ENCODE assay signal across 2 cellular contexts in genomic region chr21:43829161-43829560, GRCh38.
TF ChIP-seq lines count a peak whose summit lies in the region.

No MANE protein-coding gene starts in this region.

TF ChIP-seq in HepG2, 621 proteins besides CTCF, POLR2A, EP300 and RAD21:
- TF ChIP-seq ZNF7 (CRISPR knock-in tag; IDR thresholded peaks at IDR 0.05) (no peak), ZNF660 (CRISPR knock-in tag; IDR thresholded peaks at IDR 0.05; ENCODE audit: borderline replicate concordance, low read depth) (no peak), ZNF749 (CRISPR knock-in tag; IDR thresholded peaks at IDR 0.05; ENCODE audit: borderline replicate concordance) (no peak), SIN3A (IDR thresholded peaks at IDR 0.05; ENCODE audit: borderline replicate concordance, low read depth, low read length) (no peak), MAZ (IDR thresholded peaks at IDR 0.05; ENCODE audit: borderline replicate concordance, low read depth, low read length) (no peak), MAZ (CRISPR knock-in tag; IDR thresholded peaks at IDR 0.05; ENCODE audit: low read depth) (no peak), MXI1 (IDR thresholded peaks at IDR 0.05; ENCODE audit: borderline replicate concordance, low read depth, low read length) (no peak)
- TF ChIP-seq, protein P1, sequence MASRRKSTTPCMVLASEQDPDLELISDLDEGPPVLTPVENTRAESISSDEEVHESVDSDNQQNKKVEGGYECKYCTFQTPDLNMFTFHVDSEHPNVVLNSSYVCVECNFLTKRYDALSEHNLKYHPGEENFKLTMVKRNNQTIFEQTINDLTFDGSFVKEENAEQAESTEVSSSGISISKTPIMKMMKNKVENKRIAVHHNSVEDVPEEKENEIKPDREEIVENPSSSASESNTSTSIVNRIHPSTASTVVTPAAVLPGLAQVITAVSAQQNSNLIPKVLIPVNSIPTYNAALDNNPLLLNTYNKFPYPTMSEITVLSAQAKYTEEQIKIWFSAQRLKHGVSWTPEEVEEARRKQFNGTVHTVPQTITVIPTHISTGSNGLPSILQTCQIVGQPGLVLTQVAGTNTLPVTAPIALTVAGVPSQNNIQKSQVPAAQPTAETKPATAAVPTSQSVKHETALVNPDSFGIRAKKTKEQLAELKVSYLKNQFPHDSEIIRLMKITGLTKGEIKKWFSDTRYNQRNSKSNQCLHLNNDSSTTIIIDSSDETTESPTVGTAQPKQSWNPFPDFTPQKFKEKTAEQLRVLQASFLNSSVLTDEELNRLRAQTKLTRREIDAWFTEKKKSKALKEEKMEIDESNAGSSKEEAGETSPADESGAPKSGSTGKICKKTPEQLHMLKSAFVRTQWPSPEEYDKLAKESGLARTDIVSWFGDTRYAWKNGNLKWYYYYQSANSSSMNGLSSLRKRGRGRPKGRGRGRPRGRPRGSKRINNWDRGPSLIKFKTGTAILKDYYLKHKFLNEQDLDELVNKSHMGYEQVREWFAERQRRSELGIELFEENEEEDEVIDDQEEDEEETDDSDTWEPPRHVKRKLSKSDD (CRISPR knock-in tag; IDR thresholded peaks at IDR 0.05; ENCODE audit: low read depth): no peak
- TF ChIP-seq, protein P2, sequence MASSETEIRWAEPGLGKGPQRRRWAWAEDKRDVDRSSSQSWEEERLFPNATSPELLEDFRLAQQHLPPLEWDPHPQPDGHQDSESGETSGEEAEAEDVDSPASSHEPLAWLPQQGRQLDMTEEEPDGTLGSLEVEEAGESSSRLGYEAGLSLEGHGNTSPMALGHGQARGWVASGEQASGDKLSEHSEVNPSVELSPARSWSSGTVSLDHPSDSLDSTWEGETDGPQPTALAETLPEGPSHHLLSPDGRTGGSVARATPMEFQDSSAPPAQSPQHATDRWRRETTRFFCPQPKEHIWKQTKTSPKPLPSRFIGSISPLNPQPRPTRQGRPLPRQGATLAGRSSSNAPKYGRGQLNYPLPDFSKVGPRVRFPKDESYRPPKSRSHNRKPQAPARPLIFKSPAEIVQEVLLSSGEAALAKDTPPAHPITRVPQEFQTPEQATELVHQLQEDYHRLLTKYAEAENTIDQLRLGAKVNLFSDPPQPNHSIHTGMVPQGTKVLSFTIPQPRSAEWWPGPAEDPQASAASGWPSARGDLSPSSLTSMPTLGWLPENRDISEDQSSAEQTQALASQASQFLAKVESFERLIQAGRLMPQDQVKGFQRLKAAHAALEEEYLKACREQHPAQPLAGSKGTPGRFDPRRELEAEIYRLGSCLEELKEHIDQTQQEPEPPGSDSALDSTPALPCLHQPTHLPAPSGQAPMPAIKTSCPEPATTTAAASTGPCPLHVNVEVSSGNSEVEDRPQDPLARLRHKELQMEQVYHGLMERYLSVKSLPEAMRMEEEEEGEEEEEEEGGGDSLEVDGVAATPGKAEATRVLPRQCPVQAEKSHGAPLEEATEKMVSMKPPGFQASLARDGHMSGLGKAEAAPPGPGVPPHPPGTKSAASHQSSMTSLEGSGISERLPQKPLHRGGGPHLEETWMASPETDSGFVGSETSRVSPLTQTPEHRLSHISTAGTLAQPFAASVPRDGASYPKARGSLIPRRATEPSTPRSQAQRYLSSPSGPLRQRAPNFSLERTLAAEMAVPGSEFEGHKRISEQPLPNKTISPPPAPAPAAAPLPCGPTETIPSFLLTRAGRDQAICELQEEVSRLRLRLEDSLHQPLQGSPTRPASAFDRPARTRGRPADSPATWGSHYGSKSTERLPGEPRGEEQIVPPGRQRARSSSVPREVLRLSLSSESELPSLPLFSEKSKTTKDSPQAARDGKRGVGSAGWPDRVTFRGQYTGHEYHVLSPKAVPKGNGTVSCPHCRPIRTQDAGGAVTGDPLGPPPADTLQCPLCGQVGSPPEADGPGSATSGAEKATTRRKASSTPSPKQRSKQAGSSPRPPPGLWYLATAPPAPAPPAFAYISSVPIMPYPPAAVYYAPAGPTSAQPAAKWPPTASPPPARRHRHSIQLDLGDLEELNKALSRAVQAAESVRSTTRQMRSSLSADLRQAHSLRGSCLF (CRISPR knock-in tag; IDR thresholded peaks at IDR 0.05; ENCODE audit: borderline replicate concordance): no peak

TF ChIP-seq in K562, 482 proteins besides CTCF, POLR2A, EP300 and RAD21:
- TF ChIP-seq HDAC2 (IDR thresholded peaks at IDR 0.05) (peak; percentile 42; the same call in 1 of the 2 replicates), ZNF133 (CRISPR knock-in tag; IDR thresholded peaks at IDR 0.05) (no peak), ARID1B (IDR thresholded peaks at IDR 0.05) (0 out of 2 replicates have a peak, but pooled peaks have one; percentile 6)
TF ChIP-seq in K562: peak in this region for 2.
